ENCODE assay signal across 1 cellular context in the genomic region with DNA sequence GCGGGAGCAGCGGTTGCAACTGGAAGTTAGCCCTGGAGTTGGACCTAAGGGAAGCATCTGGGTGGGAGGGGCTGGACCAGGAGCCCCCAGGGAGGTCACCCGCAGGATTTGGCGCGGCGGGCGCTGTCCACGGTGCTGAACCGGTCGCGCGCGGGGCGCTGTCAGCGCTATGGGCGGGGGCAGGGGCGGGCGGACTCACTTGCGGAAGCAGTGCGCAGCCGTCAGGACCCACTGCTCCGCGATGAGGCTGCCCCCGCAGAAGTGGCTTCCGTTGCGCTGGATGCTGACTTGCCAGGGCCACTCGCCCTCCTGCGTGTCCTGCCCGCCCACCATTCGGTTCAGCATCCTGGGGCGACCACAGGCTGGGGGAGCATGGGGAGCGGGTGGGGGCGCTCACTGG.
TF ChIP-seq lines count a peak whose summit lies in the region.

No MANE protein-coding gene starts in this region.

TF ChIP-seq in K562, 482 proteins besides CTCF, POLR2A, EP300 and RAD21 (continued from another document and continues in another):
- TF ChIP-seq NR3C1 (CRISPR knock-in tag; IDR thresholded peaks at IDR 0.05) = peak; percentile 96
- TF ChIP-seq, protein P1, sequence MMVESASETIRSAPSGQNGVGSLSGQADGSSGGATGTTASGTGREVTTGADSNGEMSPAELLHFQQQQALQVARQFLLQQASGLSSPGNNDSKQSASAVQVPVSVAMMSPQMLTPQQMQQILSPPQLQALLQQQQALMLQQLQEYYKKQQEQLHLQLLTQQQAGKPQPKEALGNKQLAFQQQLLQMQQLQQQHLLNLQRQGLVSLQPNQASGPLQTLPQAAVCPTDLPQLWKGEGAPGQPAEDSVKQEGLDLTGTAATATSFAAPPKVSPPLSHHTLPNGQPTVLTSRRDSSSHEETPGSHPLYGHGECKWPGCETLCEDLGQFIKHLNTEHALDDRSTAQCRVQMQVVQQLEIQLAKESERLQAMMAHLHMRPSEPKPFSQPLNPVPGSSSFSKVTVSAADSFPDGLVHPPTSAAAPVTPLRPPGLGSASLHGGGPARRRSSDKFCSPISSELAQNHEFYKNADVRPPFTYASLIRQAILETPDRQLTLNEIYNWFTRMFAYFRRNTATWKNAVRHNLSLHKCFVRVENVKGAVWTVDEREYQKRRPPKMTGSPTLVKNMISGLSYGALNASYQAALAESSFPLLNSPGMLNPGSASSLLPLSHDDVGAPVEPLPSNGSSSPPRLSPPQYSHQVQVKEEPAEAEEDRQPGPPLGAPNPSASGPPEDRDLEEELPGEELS (CRISPR knock-in tag; IDR thresholded peaks at IDR 0.05; ENCODE audit: borderline replicate concordance) = peak; percentile 78; the same call in 1 of the 2 replicates
- TF ChIP-seq, protein P2, sequence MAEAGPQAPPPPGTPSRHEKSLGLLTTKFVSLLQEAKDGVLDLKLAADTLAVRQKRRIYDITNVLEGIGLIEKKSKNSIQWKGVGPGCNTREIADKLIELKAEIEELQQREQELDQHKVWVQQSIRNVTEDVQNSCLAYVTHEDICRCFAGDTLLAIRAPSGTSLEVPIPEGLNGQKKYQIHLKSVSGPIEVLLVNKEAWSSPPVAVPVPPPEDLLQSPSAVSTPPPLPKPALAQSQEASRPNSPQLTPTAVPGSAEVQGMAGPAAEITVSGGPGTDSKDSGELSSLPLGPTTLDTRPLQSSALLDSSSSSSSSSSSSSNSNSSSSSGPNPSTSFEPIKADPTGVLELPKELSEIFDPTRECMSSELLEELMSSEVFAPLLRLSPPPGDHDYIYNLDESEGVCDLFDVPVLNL (CRISPR knock-in tag; IDR thresholded peaks at IDR 0.05; ENCODE audit: low read depth) = peak; percentile 80; the same call in 1 of the 2 replicates
- no peak for TF ChIP-seq NELFE (IDR thresholded peaks at IDR 0.05; ENCODE audit: insufficient read depth, insufficient read length)
- TF ChIP-seq, protein P3, sequence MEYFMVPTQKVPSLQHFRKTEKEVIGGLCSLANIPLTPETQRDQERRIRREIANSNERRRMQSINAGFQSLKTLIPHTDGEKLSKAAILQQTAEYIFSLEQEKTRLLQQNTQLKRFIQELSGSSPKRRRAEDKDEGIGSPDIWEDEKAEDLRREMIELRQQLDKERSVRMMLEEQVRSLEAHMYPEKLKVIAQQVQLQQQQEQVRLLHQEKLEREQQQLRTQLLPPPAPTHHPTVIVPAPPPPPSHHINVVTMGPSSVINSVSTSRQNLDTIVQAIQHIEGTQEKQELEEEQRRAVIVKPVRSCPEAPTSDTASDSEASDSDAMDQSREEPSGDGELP (CRISPR knock-in tag; IDR thresholded peaks at IDR 0.05; ENCODE audit: borderline replicate concordance) = peak; percentile 81; the same call in 1 of the 2 replicates
- TF ChIP-seq ZNF830 (CRISPR knock-in tag; IDR thresholded peaks at IDR 0.05) = no peak
- no peak for TF ChIP-seq TCF3 (CRISPR knock-in tag; IDR thresholded peaks at IDR 0.05)
- 0 out of 2 replicates have a peak, but pooled peaks have one; percentile 12 for TF ChIP-seq POLR2G (IDR thresholded peaks at IDR 0.05; ENCODE audit: low read depth, low read length)
- no peak for TF ChIP-seq HLTF (IDR thresholded peaks at IDR 0.05)
- TF ChIP-seq ZNF431 (CRISPR knock-in tag; IDR thresholded peaks at IDR 0.05) = no peak
- TF ChIP-seq TEAD1 (CRISPR knock-in tag; IDR thresholded peaks at IDR 0.05) = peak in 1 of 2 experiments; percentile 69; a peak in 1 of 4 replicates
- TF ChIP-seq NRF1 (conservative IDR thresholded peaks at IDR 0.05 in 1 of 2, IDR thresholded peaks at IDR 0.05 in 1 of 2) = peak; percentile 83 to 86
- TF ChIP-seq ZNF197 (CRISPR knock-in tag; IDR thresholded peaks at IDR 0.05; ENCODE audit: low read depth) = 0 out of 2 replicates have a peak, but pooled peaks have one; percentile 32
- no peak for TF ChIP-seq ELF4 (CRISPR knock-in tag; IDR thresholded peaks at IDR 0.05)
- no peak for TF ChIP-seq KAT7 (CRISPR knock-in tag; IDR thresholded peaks at IDR 0.05; ENCODE audit: borderline replicate concordance)
- TF ChIP-seq FIP1L1 (IDR thresholded peaks at IDR 0.05; ENCODE audit: low read depth, low read length, poor library complexity, severe bottlenecking) = no peak
- no peak for TF ChIP-seq NCOA2 (IDR thresholded peaks at IDR 0.05; ENCODE audit: partially characterized antibody in 2 of 2)
- TF ChIP-seq MTA3 (IDR thresholded peaks at IDR 0.05; ENCODE audit: borderline replicate concordance) = no peak
- peak; percentile 47 for TF ChIP-seq EGR1 (conservative IDR thresholded peaks at IDR 0.05)
- no peak for TF ChIP-seq IRF2 (CRISPR knock-in tag; IDR thresholded peaks at IDR 0.05)
- peak; percentile 10 for TF ChIP-seq MEIS2 (IDR thresholded peaks at IDR 0.05; ENCODE audit: partially characterized antibody)
- no peak for TF ChIP-seq ZBTB17 (CRISPR knock-in tag; IDR thresholded peaks at IDR 0.05)
- TF ChIP-seq OTX1 (CRISPR knock-in tag; IDR thresholded peaks at IDR 0.05) = no peak
- TF ChIP-seq MAZ (CRISPR knock-in tag; conservative IDR thresholded peaks at IDR 0.05 in 1 of 2, IDR thresholded peaks at IDR 0.05 in 1 of 2) = peak in 1 of 2 experiments; percentile 80; a peak in 3 of 4 replicates
- TF ChIP-seq ZNF3 (CRISPR knock-in tag; IDR thresholded peaks at IDR 0.05) = no peak
- no peak for TF ChIP-seq RREB1 (CRISPR knock-in tag; IDR thresholded peaks at IDR 0.05)
- TF ChIP-seq NFIC (IDR thresholded peaks at IDR 0.05) = no peak
- TF ChIP-seq ZNF263 (CRISPR knock-in tag; IDR thresholded peaks at IDR 0.05; ENCODE audit: borderline replicate concordance) = peak; percentile 63
- peak; percentile 43; the same call in 1 of the 2 replicates for TF ChIP-seq ZBTB1 (CRISPR knock-in tag; IDR thresholded peaks at IDR 0.05; ENCODE audit: borderline replicate concordance, low read depth)
- no peak for TF ChIP-seq NCOR1 (IDR thresholded peaks at IDR 0.05)
- TF ChIP-seq ZNF224 (CRISPR knock-in tag; IDR thresholded peaks at IDR 0.05) = 0 out of 2 replicates have a peak, but pooled peaks have one; percentile 61
- TF ChIP-seq, protein P4, sequence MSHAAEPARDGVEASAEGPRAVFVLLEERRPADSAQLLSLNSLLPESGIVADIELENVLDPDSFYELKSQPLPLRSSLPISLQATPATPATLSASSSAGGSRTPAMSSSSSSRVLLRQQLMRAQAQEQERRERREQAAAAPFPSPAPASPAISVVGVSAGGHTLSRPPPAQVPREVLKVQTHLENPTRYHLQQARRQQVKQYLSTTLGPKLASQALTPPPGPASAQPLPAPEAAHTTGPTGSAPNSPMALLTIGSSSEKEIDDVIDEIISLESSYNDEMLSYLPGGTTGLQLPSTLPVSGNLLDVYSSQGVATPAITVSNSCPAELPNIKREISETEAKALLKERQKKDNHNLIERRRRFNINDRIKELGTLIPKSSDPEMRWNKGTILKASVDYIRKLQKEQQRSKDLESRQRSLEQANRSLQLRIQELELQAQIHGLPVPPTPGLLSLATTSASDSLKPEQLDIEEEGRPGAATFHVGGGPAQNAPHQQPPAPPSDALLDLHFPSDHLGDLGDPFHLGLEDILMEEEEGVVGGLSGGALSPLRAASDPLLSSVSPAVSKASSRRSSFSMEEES (CRISPR knock-in tag; IDR thresholded peaks at IDR 0.05) = no peak
- TF ChIP-seq SAFB (IDR thresholded peaks at IDR 0.05; ENCODE audit: borderline replicate concordance, low read depth, low read length) = peak; percentile 91
- peak; percentile 81; the same call in 1 of the 2 replicates for TF ChIP-seq RB1 (IDR thresholded peaks at IDR 0.05; ENCODE audit: low read depth)
- peak; percentile 72 for TF ChIP-seq ATF1 (CRISPR knock-in tag; IDR thresholded peaks at IDR 0.05)
- no peak for TF ChIP-seq ATF1 (tag; IDR thresholded peaks at IDR 0.05)
- peak; percentile 79 for TF ChIP-seq GABPB1 (CRISPR knock-in tag; IDR thresholded peaks at IDR 0.05)
- TF ChIP-seq, protein P5, sequence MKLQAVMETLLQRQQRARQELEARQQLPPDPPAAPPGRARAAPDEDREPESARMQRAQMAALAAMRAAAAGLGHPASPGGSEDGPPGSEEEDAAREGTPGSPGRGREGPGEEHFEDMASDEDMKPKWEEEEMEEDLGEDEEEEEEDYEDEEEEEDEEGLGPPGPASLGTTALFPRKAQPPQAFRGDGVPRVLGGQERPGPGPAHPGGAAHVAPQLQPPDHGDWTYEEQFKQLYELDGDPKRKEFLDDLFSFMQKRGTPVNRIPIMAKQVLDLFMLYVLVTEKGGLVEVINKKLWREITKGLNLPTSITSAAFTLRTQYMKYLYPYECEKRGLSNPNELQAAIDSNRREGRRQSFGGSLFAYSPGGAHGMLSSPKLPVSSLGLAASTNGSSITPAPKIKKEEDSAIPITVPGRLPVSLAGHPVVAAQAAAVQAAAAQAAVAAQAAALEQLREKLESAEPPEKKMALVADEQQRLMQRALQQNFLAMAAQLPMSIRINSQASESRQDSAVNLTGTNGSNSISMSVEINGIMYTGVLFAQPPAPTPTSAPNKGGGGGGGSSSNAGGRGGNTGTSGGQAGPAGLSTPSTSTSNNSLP (IDR thresholded peaks at IDR 0.05; ENCODE audit: borderline replicate concordance, low read depth, low read length) = no peak
- peak in 1 of 2 experiments; percentile 75; a peak in 1 of 4 replicates for TF ChIP-seq SRF (CRISPR knock-in tag; IDR thresholded peaks at IDR 0.05)
- TF ChIP-seq NEUROD1 (IDR thresholded peaks at IDR 0.05; ENCODE audit: borderline replicate concordance, low read depth, low read length, partially characterized antibody) = no peak
- TF ChIP-seq AFF1 (IDR thresholded peaks at IDR 0.05; ENCODE audit: low read depth in 1 of 2, partially characterized antibody in 2 of 2) = peak in 1 of 2 experiments; percentile 60
- TF ChIP-seq, protein P6, sequence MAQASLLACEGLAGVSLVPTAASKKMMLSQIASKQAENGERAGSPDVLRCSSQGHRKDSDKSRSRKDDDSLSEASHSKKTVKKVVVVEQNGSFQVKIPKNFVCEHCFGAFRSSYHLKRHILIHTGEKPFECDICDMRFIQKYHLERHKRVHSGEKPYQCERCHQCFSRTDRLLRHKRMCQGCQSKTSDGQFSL (CRISPR knock-in tag; IDR thresholded peaks at IDR 0.05) = no peak
- TF ChIP-seq, protein P6 (tag; IDR thresholded peaks at IDR 0.05) = no peak
